ENCODE assay signal across 38 cellular contexts in genomic region chr4:120003193-120003592, GRCh38.
"Had no signal": no experiment of that assay in that cellular context is flagged by ENCODE, and none has a peak within 500 bp of the region (broad histone marks: within the 10 kb centered on the region; RNA-seq: fewer than 3 reads in every experiment).

No MANE protein-coding gene starts in this region.

- H3K4me3 ChIP-seq: ascending aorta, cardiac muscle cell had no signal

- H3K27me3 Mint-ChIP-seq: activated naive CD4-positive, alpha-beta T cell treated with anti-CD3 and anti-CD28 coated beads, Interleukin-2, amount 10 ng/mL, durations not matched to agents 7 days and 5 days; brain had no signal

- H3K9me3 Mint-ChIP-seq: activated CD4-positive, alpha-beta memory T cell treated with anti-CD3 and anti-CD28 coated beads, Interleukin-2, amount 10 ng/mL, durations not matched to agents 7 days and 5 days; activated CD4-positive, alpha-beta T cell treated with anti-CD3 and anti-CD28 coated beads, Interleukin-2, amount 10 ng/mL, durations not matched to agents 7 days and 5 days; activated naive CD4-positive, alpha-beta T cell treated with anti-CD3 and anti-CD28 coated beads, Interleukin-2, amount 10 ng/mL, durations not matched to agents 7 days and 5 days; activated naive CD4-positive, alpha-beta T cell treated with anti-CD3 and anti-CD28 coated beads, Interleukin-2, amount 50 U/mL, for 24 hours; activated naive CD8-positive, alpha-beta T cell treated with anti-CD3 and anti-CD28 coated beads, Interleukin-2, amount 10 ng/mL, durations not matched to agents 7 days and 5 days; activated naive CD8-positive, alpha-beta T cell treated with anti-CD3 and anti-CD28 coated beads, Interleukin-2, amount 50 U/mL, for 24 hours; activated T-cell treated with anti-CD3 and anti-CD28 coated beads, Interleukin-2, amount 50 U/mL, for 24 hours; activated T-helper 2 cell treated with anti-CD3 and anti-CD28 coated beads, Interferon-gamma antibody, Interleukin-2, Interleukin-4, amounts not matched to agents 10 μg/mL and 5 μg/mL and 100 μg/mL, durations not matched to agents 14 hours and 24 hours and 36 hours; central memory CD8-positive, alpha-beta T cell; T-cell; T-helper 2 cell treated with Interferon-gamma antibody and Interleukin-4, amounts not matched to agents 5 μg/mL and 100 μg/mL, for 36 hours had no signal

- H3K4me3 Mint-ChIP-seq: activated CD4-positive, alpha-beta memory T cell treated with anti-CD3 and anti-CD28 coated beads, Interleukin-2, amount 10 ng/mL, durations not matched to agents 7 days and 5 days; activated CD4-positive, alpha-beta T cell treated with anti-CD3 and anti-CD28 coated beads for 36 hours; activated CD4-positive, alpha-beta T cell treated with anti-CD3 and anti-CD28 coated beads, Interleukin-2, amount 10 ng/mL, durations not matched to agents 7 days and 5 days; activated CD8-positive, alpha-beta memory T cell treated with anti-CD3 and anti-CD28 coated beads, Interleukin-2, amount 10 ng/mL, durations not matched to agents 7 days and 5 days; activated CD8-positive, alpha-beta T cell treated with anti-CD3 and anti-CD28 coated beads, Interleukin-2, amount 10 ng/mL, durations not matched to agents 7 days and 5 days; activated naive CD4-positive, alpha-beta T cell treated with anti-CD3 and anti-CD28 coated beads, Interleukin-2, amount 10 ng/mL, durations not matched to agents 7 days and 5 days; activated naive CD4-positive, alpha-beta T cell treated with anti-CD3 and anti-CD28 coated beads, Interleukin-2, amount 50 U/mL, for 24 hours; activated naive CD8-positive, alpha-beta T cell; activated naive CD8-positive, alpha-beta T cell treated with anti-CD3 and anti-CD28 coated beads, Interleukin-2, amount 10 ng/mL, durations not matched to agents 7 days and 5 days; activated naive CD8-positive, alpha-beta T cell treated with anti-CD3 and anti-CD28 coated beads, Interleukin-2, amount 50 U/mL, for 24 hours; activated T-cell treated with anti-CD3 and anti-CD28 coated beads, Interleukin-2, amount 50 U/mL, for 24 hours; brain; central memory CD8-positive, alpha-beta T cell; T-cell; T-helper 17 cell; T-helper 2 cell treated with Interferon-gamma antibody and Interleukin-4, amounts not matched to agents 5 μg/mL and 100 μg/mL, for 36 hours had no signal

- H3K9me3 ChIP-seq: ascending aorta had no signal

- ATAC-seq: activated CD4-positive, alpha-beta T cell treated with anti-CD3 and anti-CD28 coated beads for 36 hours; activated CD4-positive, CD25-positive, alpha-beta regulatory T cell treated with anti-CD3 and anti-CD28 coated beads, Interleukin-2, amount 50 U/mL, for 24 hours; activated CD8-positive, alpha-beta memory T cell treated with anti-CD3 and anti-CD28 coated beads, Interleukin-2, amount 10 ng/mL, durations not matched to agents 7 days and 5 days; activated CD8-positive, alpha-beta T cell treated with anti-CD3 and anti-CD28 coated beads, Interleukin-2, amount 10 ng/mL, durations not matched to agents 7 days and 5 days; activated naive CD8-positive, alpha-beta T cell treated with anti-CD3 and anti-CD28 coated beads, Interleukin-2, amount 50 U/mL, for 24 hours; T-cell; T-helper 17 cell had no signal

- FAIRE-seq: bronchial epithelial cell, TTC549 had no signal

- H3K4me1 Mint-ChIP-seq: activated CD4-positive, alpha-beta memory T cell treated with anti-CD3 and anti-CD28 coated beads, Interleukin-2, amount 10 ng/mL, durations not matched to agents 7 days and 5 days; activated CD4-positive, alpha-beta T cell treated with anti-CD3 and anti-CD28 coated beads, Interleukin-2, amount 10 ng/mL, durations not matched to agents 7 days and 5 days; activated CD8-positive, alpha-beta memory T cell treated with anti-CD3 and anti-CD28 coated beads, Interleukin-2, amount 10 ng/mL, durations not matched to agents 7 days and 5 days; activated naive CD4-positive, alpha-beta T cell treated with anti-CD3 and anti-CD28 coated beads, Interleukin-2, amount 10 ng/mL, durations not matched to agents 7 days and 5 days; activated naive CD4-positive, alpha-beta T cell treated with anti-CD3 and anti-CD28 coated beads, Interleukin-2, amount 50 U/mL, for 24 hours; activated naive CD8-positive, alpha-beta T cell treated with anti-CD3 and anti-CD28 coated beads, Interleukin-2, amount 10 ng/mL, durations not matched to agents 7 days and 5 days; activated naive CD8-positive, alpha-beta T cell treated with anti-CD3 and anti-CD28 coated beads, Interleukin-2, amount 50 U/mL, for 24 hours; central memory CD8-positive, alpha-beta T cell; T-cell; T-helper 17 cell had no signal

- H3K27ac Mint-ChIP-seq: activated CD4-positive, alpha-beta memory T cell treated with anti-CD3 and anti-CD28 coated beads, Interleukin-2, amount 10 ng/mL, durations not matched to agents 7 days and 5 days; activated CD4-positive, alpha-beta T cell treated with anti-CD3 and anti-CD28 coated beads for 36 hours; activated CD4-positive, alpha-beta T cell treated with anti-CD3 and anti-CD28 coated beads, Interleukin-2, amount 10 ng/mL, durations not matched to agents 7 days and 5 days; activated CD8-positive, alpha-beta memory T cell treated with anti-CD3 and anti-CD28 coated beads, Interleukin-2, amount 10 ng/mL, durations not matched to agents 7 days and 5 days; activated CD8-positive, alpha-beta T cell treated with anti-CD3 and anti-CD28 coated beads, Interleukin-2, amount 10 ng/mL, durations not matched to agents 7 days and 5 days; activated naive CD4-positive, alpha-beta T cell treated with anti-CD3 and anti-CD28 coated beads, Interleukin-2, amount 10 ng/mL, durations not matched to agents 7 days and 5 days; activated naive CD4-positive, alpha-beta T cell treated with anti-CD3 and anti-CD28 coated beads, Interleukin-2, amount 50 U/mL, for 24 hours; activated naive CD8-positive, alpha-beta T cell; activated naive CD8-positive, alpha-beta T cell treated with anti-CD3 and anti-CD28 coated beads, Interleukin-2, amount 10 ng/mL, durations not matched to agents 7 days and 5 days; activated naive CD8-positive, alpha-beta T cell treated with anti-CD3 and anti-CD28 coated beads, Interleukin-2, amount 50 U/mL, for 24 hours; activated T-cell treated with anti-CD3 and anti-CD28 coated beads, Interleukin-2, amount 50 U/mL, for 24 hours; activated T-helper 2 cell treated with anti-CD3 and anti-CD28 coated beads, Interferon-gamma antibody, Interleukin-2, Interleukin-4, amounts not matched to agents 10 μg/mL and 5 μg/mL and 100 μg/mL, durations not matched to agents 14 hours and 24 hours and 36 hours; brain; T-cell; T-helper 17 cell; T-helper 2 cell treated with Interferon-gamma antibody and Interleukin-4, amounts not matched to agents 5 μg/mL and 100 μg/mL, for 36 hours had no signal

- DNase-seq: activated CD4-positive, alpha-beta memory T cell treated with anti-CD3 and anti-CD28 coated beads, Interleukin-2, amount 10 ng/mL, durations not matched to agents 7 days and 5 days; activated CD4-positive, alpha-beta T cell treated with anti-CD3 and anti-CD28 coated beads for 1 hour; activated CD4-positive, alpha-beta T cell treated with anti-CD3 and anti-CD28 coated beads for 36 hours; activated CD4-positive, alpha-beta T cell treated with anti-CD3 and anti-CD28 coated beads for 48 hours; activated CD4-positive, alpha-beta T cell treated with anti-CD3 and anti-CD28 coated beads, Interleukin-2, amount 10 ng/mL, durations not matched to agents 7 days and 5 days; activated CD4-positive, alpha-beta T cell treated with anti-CD3 and anti-CD28 coated beads, Interleukin-2, amount 50 U/mL, for 48 hours; activated CD4-positive, CD25-positive, alpha-beta regulatory T cell; activated CD8-positive, alpha-beta memory T cell treated with anti-CD3 and anti-CD28 coated beads for 24 hours; activated CD8-positive, alpha-beta memory T cell treated with anti-CD3 and anti-CD28 coated beads, Interleukin-2, amount 10 ng/mL, durations not matched to agents 7 days and 5 days; activated CD8-positive, alpha-beta memory T cell treated with anti-CD3 and anti-CD28 coated beads, Interleukin-2, amount 50 U/mL, for 48 hours; activated CD8-positive, alpha-beta T cell treated with anti-CD3 and anti-CD28 coated beads, Interleukin-2, amount 10 ng/mL, durations not matched to agents 7 days and 5 days; activated effector memory CD4-positive, alpha-beta T cell treated with Interleukin-2 at 50 U/mL for 16 hours; activated gamma-delta T cell; activated naive CD4-positive, alpha-beta T cell treated with anti-CD3 and anti-CD28 coated beads, Interleukin-2, amount 10 ng/mL, durations not matched to agents 7 days and 5 days; activated naive CD4-positive, alpha-beta T cell treated with Interleukin-2 at 50 U/mL for 16 hours; activated naive CD8-positive, alpha-beta T cell treated with anti-CD3 and anti-CD28 coated beads, Interleukin-2, amount 10 ng/mL, durations not matched to agents 7 days and 5 days; activated naive CD8-positive, alpha-beta T cell treated with anti-CD3 and anti-CD28 coated beads, Interleukin-2, amount 50 U/mL, for 24 hours; activated T-cell treated with anti-CD3 and anti-CD28 coated beads, Interleukin-2, amount 50 U/mL, for 24 hours; activated T-cell treated with anti-CD3 and anti-CD28 coated beads, Interleukin-2, amount 50 U/mL, for 48 hours; amygdala; anterior cingulate cortex; caudate nucleus; cerebellar nuclear complex; T-cell; T-helper 17 cell; T-helper 9 cell had no signal

- H3K27me3 ChIP-seq: ascending aorta, cardiac muscle cell had no signal

- H3K36me3 Mint-ChIP-seq: activated CD8-positive, alpha-beta memory T cell treated with anti-CD3 and anti-CD28 coated beads, Interleukin-2, amount 10 ng/mL, durations not matched to agents 7 days and 5 days; activated naive CD4-positive, alpha-beta T cell treated with anti-CD3 and anti-CD28 coated beads, Interleukin-2, amount 10 ng/mL, durations not matched to agents 7 days and 5 days; activated naive CD4-positive, alpha-beta T cell treated with anti-CD3 and anti-CD28 coated beads, Interleukin-2, amount 50 U/mL, for 24 hours; activated naive CD8-positive, alpha-beta T cell; activated naive CD8-positive, alpha-beta T cell treated with anti-CD3 and anti-CD28 coated beads, Interleukin-2, amount 10 ng/mL, durations not matched to agents 7 days and 5 days; brain; T-cell had no signal

- H3K27ac ChIP-seq: ascending aorta, cardiac muscle cell, VCaP had no signal

- H3K36me3 ChIP-seq: ascending aorta, cardiac muscle cell had no signal
